ENCODE assay signal across 9 cellular contexts in the genomic region with DNA sequence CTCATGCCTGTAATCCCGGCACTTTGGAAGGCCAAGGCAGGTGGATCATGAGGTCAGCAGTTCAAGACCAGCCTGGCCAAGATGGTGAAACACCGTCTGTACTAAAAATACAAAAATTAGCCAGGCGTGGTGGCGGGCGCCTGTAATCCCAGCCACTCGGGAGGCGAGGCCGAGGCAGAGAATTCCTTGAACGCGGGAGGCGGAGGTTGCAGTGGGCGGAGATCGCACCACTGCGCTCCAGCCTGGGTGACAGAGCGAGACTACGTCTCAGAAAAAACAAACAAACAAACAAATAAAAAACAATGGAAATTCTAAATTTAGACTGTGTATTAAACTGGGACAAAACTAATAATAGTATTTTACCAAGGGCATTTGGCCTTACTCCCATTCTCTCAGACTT. TPM values are rescaled to one million over a fixed set of nuclear protein-coding genes. Genes with fewer than 3 reads are reported as not detected.
DNase-seq lines count a peak whose midpoint lies in the region; ATAC-seq, FAIRE-seq and TF ChIP-seq lines count a peak whose summit lies in the region.
"Not testable (repeated sequence)": the region's sequence is repeated elsewhere in the genome, so short reads cannot be mapped to it uniquely, and the experiment has no call there.
"Had no signal": no experiment of that assay in that cellular context is flagged by ENCODE, and none has a peak within 500 bp of the region (broad histone marks: within the 10 kb centered on the region; RNA-seq: fewer than 3 reads in every experiment).

No MANE protein-coding gene starts in this region.

- not testable (repeated sequence) for H2BK120ac ChIP-seq in H1 (replicated peaks; ENCODE audit: low read depth, low read length)

- not testable (repeated sequence) for H3K56ac ChIP-seq in H1 (replicated peaks; ENCODE audit: insufficient read length, low read depth, low read length)

- POLR2A ChIA-PET in A549 (lab: Yijun Ruan, JAX); H1 (lab: Charles Lee; ENCODE audit: partially characterized antibody): not testable (repeated sequence)

- not testable (repeated sequence) for H2BK5ac ChIP-seq in H1 (ENCODE audit: low read depth, low read length)

- 92% methylated on average over 16 of the region's 16 CpGs for WGBS in A549 (ENCODE audit: missing lambda C conversion rate)
- 36% methylated on average over 16 of the region's 16 CpGs; no CpG with 5 or more reads in 1 of the 2 experiments for WGBS in H1 (ENCODE audit: extremely low coverage in 1 of 2, insufficient coverage in 1 of 2, insufficient read length in 1 of 2, insufficient replicate concordance in 2 of 2, low coverage in 1 of 2, low lambda C conversion rate in 2 of 2, missing lambda C conversion rate in 1 of 2), 2 experiments

- not testable (repeated sequence) for H3K4ac ChIP-seq in H1 (replicated peaks; ENCODE audit: insufficient read length, low read depth, low read length)

- not testable (repeated sequence) for TF ChIP-seq CTCF in A549 (IDR thresholded peaks at IDR 0.05); H1 (IDR thresholded peaks at IDR 0.05; ENCODE audit: control extremely low read depth in 1 of 3, insufficient read depth in 1 of 3, low read depth in 1 of 3, low read length in 3 of 3); neural cell (IDR thresholded peaks at IDR 0.05; ENCODE audit: poor library complexity, severe bottlenecking)

- not testable (repeated sequence) for H3K9me3 ChIP-seq in A549; SK-N-MC (ENCODE audit: low read depth, low read length); H1 (ENCODE audit: insufficient read depth in 2 of 2, low read depth in 1 of 2, low read length in 1 of 2); iPS-18a (ENCODE audit: control insufficient read depth, low read depth, low read length); neural cell (ENCODE audit: low read length)

- H3K4me1 ChIP-seq in A549; H1 (replicated peaks in 1 of 4; ENCODE audit: control insufficient read depth in 3 of 4, insufficient read depth in 4 of 4, low read length in 3 of 4); iPS-18a (ENCODE audit: control insufficient read depth, low read depth, low read length): not testable (repeated sequence)

- not testable (repeated sequence) for FAIRE-seq in A549 (lab: Jason Lieb, UNC); H1 (lab: Jason Lieb, UNC)

- H3K27ac ChIP-seq in A549; SK-N-MC; H1 (ENCODE audit: low read depth, low read length); iPS-18a (ENCODE audit: low read length); neural cell (ENCODE audit: low read length): not testable (repeated sequence)

- not testable (repeated sequence) for H3K79me1 ChIP-seq in H1 (ENCODE audit: low read depth, low read length)

- H3K27me3 Mint-ChIP-seq in activated naive CD4-positive, alpha-beta T cell treated with anti-CD3 and anti-CD28 coated beads, Interleukin-2, amount 10 ng/mL, durations not matched to agents 7 days and 5 days, result peaks cover 52% of the 10 kb centered on the region

- H2AFZ ChIP-seq in H1 (ENCODE audit: low read length); neural cell (ENCODE audit: low read depth, low read length): not testable (repeated sequence)

- not testable (repeated sequence) for H3K14ac ChIP-seq in H1 (ENCODE audit: insufficient read length)

- not testable (repeated sequence) for H4K20me1 ChIP-seq in H1 (replicated peaks in 1 of 2; ENCODE audit: control insufficient read depth in 1 of 2, insufficient read depth in 2 of 2, low read length in 2 of 2); neural cell (ENCODE audit: insufficient read depth)

- not testable (repeated sequence) for TF ChIP-seq EP300 in A549 (IDR thresholded peaks at IDR 0.05); H1 (IDR thresholded peaks at IDR 0.05; ENCODE audit: borderline replicate concordance in 1 of 2, low read depth in 2 of 2, low read length in 2 of 2); neural cell (conservative IDR thresholded peaks at IDR 0.05; ENCODE audit: poor library complexity, severe bottlenecking)

- not testable (repeated sequence) for H3K18ac ChIP-seq in H1 (ENCODE audit: extremely low read depth, low read length)

- not testable (repeated sequence) for H3K27ac Mint-ChIP-seq in activated naive CD4-positive, alpha-beta T cell treated with anti-CD3 and anti-CD28 coated beads, Interleukin-2, amount 10 ng/mL, durations not matched to agents 7 days and 5 days; stimulated activated effector memory CD8-positive, alpha-beta T cell treated with anti-CD3 and anti-CD28 coated beads, Interleukin-12 subunit alpha, Interleukin-12 subunit beta, amount 100 ng/mL, for 72 hours

- H4K91ac ChIP-seq in H1 (replicated peaks; ENCODE audit: insufficient read length, low read length), result not testable (repeated sequence)

- TF ChIP-seq POLR2A in A549 (IDR thresholded peaks at IDR 0.05; ENCODE audit: low read length); H1 (IDR thresholded peaks at IDR 0.05; ENCODE audit: control extremely low read depth in 1 of 2, low read depth in 2 of 2, low read length in 2 of 2): not testable (repeated sequence)

- not testable (repeated sequence) for H3K23me2 ChIP-seq in H1 (ENCODE audit: low read depth, low read length)

- H3K4me3 ChIP-seq in A549, result not testable (repeated sequence)
- H3K4me3 ChIP-seq in H7 (ENCODE audit: insufficient read depth, low read depth, low read length) (peak overlapping the region; percentile 60), SK-N-MC (peak overlapping the region; percentile 54), H1 (ENCODE audit: extremely low read depth in 1 of 4, insufficient read depth in 2 of 4, low read depth in 3 of 4, low read length in 4 of 4) (peak overlapping the region; percentile 46 to 65 (median 61)), iPS-18a (ENCODE audit: low read length) (peak overlapping the region; percentile 74), neural cell (ENCODE audit: low read length) (peak overlapping the region; percentile 50)

- H3K9ac ChIP-seq in SK-N-MC (ENCODE audit: insufficient read length); H1 (replicated peaks in 1 of 4; ENCODE audit: extremely low read depth in 1 of 4, low read depth in 3 of 4, low read length in 3 of 4); iPS-18a (ENCODE audit: low read length); neural cell (ENCODE audit: low read length): not testable (repeated sequence)

- H3K23ac ChIP-seq in H1 (ENCODE audit: insufficient read length), result not testable (repeated sequence)

- not testable (repeated sequence) for H3K36me3 Mint-ChIP-seq in activated naive CD4-positive, alpha-beta T cell treated with anti-CD3 and anti-CD28 coated beads, Interleukin-2, amount 10 ng/mL, durations not matched to agents 7 days and 5 days; stimulated activated effector memory CD8-positive, alpha-beta T cell treated with anti-CD3 and anti-CD28 coated beads, Interleukin-12 subunit alpha, Interleukin-12 subunit beta, amount 100 ng/mL, for 72 hours

- not testable (repeated sequence) for H3F3A ChIP-seq in neural cell (ENCODE audit: insufficient read depth, low read length, poor library complexity, severe bottlenecking)

- not testable (repeated sequence) for DNase-seq in A549 (ENCODE audit: low read depth in 1 of 2, low spot score in 1 of 2); H7; SK-N-MC (ENCODE audit: low read depth, low spot score); activated naive CD4-positive, alpha-beta T cell treated with anti-CD3 and anti-CD28 coated beads, Interleukin-2, amount 10 ng/mL, durations not matched to agents 7 days and 5 days; H1 (ENCODE audit: low read depth in 1 of 2, low spot score in 2 of 2); stimulated activated effector memory CD8-positive, alpha-beta T cell treated with anti-CD3 and anti-CD28 coated beads, Interleukin-12 subunit alpha, Interleukin-12 subunit beta, amount 100 ng/mL, for 72 hours (ENCODE audit: low spot score in 2 of 2)

- H2AK5ac ChIP-seq in H1 (ENCODE audit: low read depth, low read length), result not testable (repeated sequence)

- peak overlapping the region; percentile 37 for H3K4me3 Mint-ChIP-seq in activated naive CD4-positive, alpha-beta T cell treated with anti-CD3 and anti-CD28 coated beads, Interleukin-2, amount 10 ng/mL, durations not matched to agents 7 days and 5 days
- H3K4me3 Mint-ChIP-seq in stimulated activated effector memory CD8-positive, alpha-beta T cell treated with anti-CD3 and anti-CD28 coated beads, Interleukin-12 subunit alpha, Interleukin-12 subunit beta, amount 100 ng/mL, for 72 hours, result peak overlapping the region; percentile 57

- H3K36me3 ChIP-seq in H7 (replicated peaks; ENCODE audit: control insufficient read depth, insufficient read depth, low read length); SK-N-MC (ENCODE audit: insufficient read depth, low read length); H1 (ENCODE audit: control insufficient read depth in 2 of 4, insufficient read depth in 4 of 4, low read length in 3 of 4); iPS-18a (ENCODE audit: control insufficient read depth, low read depth, low read length); neural cell (ENCODE audit: insufficient read depth, low read length): not testable (repeated sequence)

- peak overlapping the region; percentile 64 for H3K4me2 ChIP-seq in A549
- H3K4me2 ChIP-seq in H1 (ENCODE audit: insufficient read depth in 1 of 2, low read depth in 2 of 2, low read length in 2 of 2), result peak overlapping the region; percentile 56 to 66
- H3K4me2 ChIP-seq in neural cell (ENCODE audit: low read length), result not testable (repeated sequence)

- not testable (repeated sequence) for H3K9me2 ChIP-seq in neural cell (ENCODE audit: insufficient read depth, low read length)

- H4K8ac ChIP-seq in H1 (ENCODE audit: extremely low read depth, insufficient read depth, low read length), result not testable (repeated sequence)

- CTCF ChIA-PET in A549 (lab: Yijun Ruan, JAX); activated naive CD4-positive, alpha-beta T cell treated with anti-CD3 and anti-CD28 coated beads, Interleukin-2, amount 10 ng/mL, durations not matched to agents 7 days and 5 days (lab: Charles Lee); H1 (lab: Charles Lee; ENCODE audit: partially characterized antibody): not testable (repeated sequence)

- H2BK12ac ChIP-seq in H1 (ENCODE audit: low read depth, low read length), result not testable (repeated sequence)

- TF ChIP-seq RAD21 in A549 (conservative IDR thresholded peaks at IDR 0.05 in 1 of 2, IDR thresholded peaks at IDR 0.05 in 1 of 2); H1 (IDR thresholded peaks at IDR 0.05 in 1 of 2, conservative IDR thresholded peaks at IDR 0.05 in 1 of 2; ENCODE audit: low read depth in 2 of 2, low read length in 2 of 2); neural cell (conservative IDR thresholded peaks at IDR 0.05): not testable (repeated sequence)

- not testable (repeated sequence) for ATAC-seq in A549; stimulated activated effector memory CD8-positive, alpha-beta T cell treated with anti-CD3 and anti-CD28 coated beads, Interleukin-12 subunit alpha, Interleukin-12 subunit beta, amount 100 ng/mL, for 72 hours

- not testable (repeated sequence) for H3K4me1 Mint-ChIP-seq in activated naive CD4-positive, alpha-beta T cell treated with anti-CD3 and anti-CD28 coated beads, Interleukin-2, amount 10 ng/mL, durations not matched to agents 7 days and 5 days; stimulated activated effector memory CD8-positive, alpha-beta T cell treated with anti-CD3 and anti-CD28 coated beads, Interleukin-12 subunit alpha, Interleukin-12 subunit beta, amount 100 ng/mL, for 72 hours

- not testable (repeated sequence) for H3K79me2 ChIP-seq in H1 (ENCODE audit: control insufficient read depth in 1 of 2, insufficient read depth in 2 of 2, low read length in 2 of 2); neural cell (replicated peaks; ENCODE audit: insufficient read depth, low read length)

- not testable (repeated sequence) for H2BK20ac ChIP-seq in H1 (ENCODE audit: low read length)

- H3K27me3 ChIP-seq in H7 (ENCODE audit: control insufficient read depth, insufficient read depth, low read length); H1 (replicated peaks in 1 of 4; ENCODE audit: control insufficient read depth in 3 of 4, extremely low read depth in 1 of 4, insufficient read depth in 3 of 4, low read length in 3 of 4); iPS-18a (ENCODE audit: control insufficient read depth, insufficient read depth, low read length): not testable (repeated sequence)
- H3K27me3 ChIP-seq in neural cell (ENCODE audit: insufficient read depth, low read depth, low read length), result peaks cover 18% of the 10 kb centered on the region

- not testable (repeated sequence) for H4K5ac ChIP-seq in H1 (ENCODE audit: insufficient read length, low read depth, low read length)

- H2BK15ac ChIP-seq in H1 (ENCODE audit: low read length), result not testable (repeated sequence)

- not testable (repeated sequence) for H3K9me3 Mint-ChIP-seq in activated naive CD4-positive, alpha-beta T cell treated with anti-CD3 and anti-CD28 coated beads, Interleukin-2, amount 10 ng/mL, durations not matched to agents 7 days and 5 days; stimulated activated effector memory CD8-positive, alpha-beta T cell treated with anti-CD3 and anti-CD28 coated beads, Interleukin-12 subunit alpha, Interleukin-12 subunit beta, amount 100 ng/mL, for 72 hours

RNA-seq across cellular contexts. Expression of a gene that starts 14.3 kb away (rescaled TPM):
- polyA plus RNA-seq in A549 (2011; rRNA removed) (7.0 and 9.5 TPM in 2 replicates), A549 (2017; fragmentation: RNase III; extraction: RNeasy Plus Mini Kit Qiagen cat#74134 plus additional on column Dnase treatment) (7.4 to 7.6 TPM (median 7.4 TPM) in 3 replicates), H1 (2011; rRNA removed) (4.2 and 6.2 TPM in 2 replicates), neural cell (5.8 and 6.4 TPM in 2 replicates)
- 4.2 and 5.4 TPM in 2 replicates for polyA plus RNA-seq in A549 (2012; cell fraction: cytosol; rRNA removed)
- 9.0 and 9.6 TPM in 2 replicates for polyA plus RNA-seq in A549 (2012; cell fraction: nucleus; rRNA removed)
- polyA minus RNA-seq in A549 (2011; rRNA and poly(A)+ RNA removed), result 9.1 and 12.1 TPM in 2 replicates
- 6.9 TPM in 2 replicates for total RNA-seq in H7 (2014; rRNA removed; shearing (Covaris generic))
- total RNA-seq in H1 (2021; fragmentation: NEBNext Ultra II Directional; extraction: Animal tissue kit (Norgen Biotek cat#: 25700)), result 8.2 and 9.3 TPM in 2 replicates
- polyA plus RNA-seq in H1 (2011; cell fraction: cytosol; rRNA removed), result 4.1 TPM
- 9.7 TPM for polyA plus RNA-seq in H1 (2011; cell fraction: nucleus; rRNA removed)
- 4.9 to 7.1 TPM (median 6.2 TPM) in 4 replicates for polyA plus RNA-seq in H1 (2012, experiment 1 of 2)
- 4.4 TPM for polyA plus RNA-seq in H1 (2012, experiment 2 of 2)
- polyA plus RNA-seq in H1 (2013, experiment 1 of 2), result 5.9 TPM
- 5.7 TPM for polyA plus RNA-seq in H1 (2013, experiment 2 of 2)
- polyA minus RNA-seq in H1 (2011; rRNA and poly(A)+ RNA removed), result 4.6 and 7.8 TPM in 2 replicates
- polyA minus RNA-seq in H1 (2011; cell fraction: cytosol; rRNA and poly(A)+ RNA removed), result 4.4 TPM
- polyA minus RNA-seq in H1 (2011; cell fraction: nucleus; rRNA and poly(A)+ RNA removed), result 6.0 TPM
- polyA minus RNA-seq in neural cell, result 6.1 and 8.0 TPM in 2 replicates

RNA-seq across cellular contexts. Expression of a gene that starts 47.9 kb away (rescaled TPM):
- polyA plus RNA-seq in A549 (2011; rRNA removed) (not detected in 2 replicates), A549 (2017; fragmentation: RNase III; extraction: RNeasy Plus Mini Kit Qiagen cat#74134 plus additional on column Dnase treatment) (not detected in 3 replicates), H1 (2011; rRNA removed) (not detected in 2 replicates), neural cell (not detected in 2 replicates)
- not detected in 2 replicates for polyA plus RNA-seq in A549 (2012; cell fraction: cytosol; rRNA removed)
- not detected in 2 replicates for polyA plus RNA-seq in A549 (2012; cell fraction: nucleus; rRNA removed)
- polyA minus RNA-seq in A549 (2011; rRNA and poly(A)+ RNA removed), result 0.17 TPM in 1 of 2 replicates, not detected in the other
- not detected in 2 replicates for total RNA-seq in H7 (2014; rRNA removed; shearing (Covaris generic))
- total RNA-seq in H1 (2021; fragmentation: NEBNext Ultra II Directional; extraction: Animal tissue kit (Norgen Biotek cat#: 25700)), result not detected in 2 replicates
- polyA plus RNA-seq in H1 (2011; cell fraction: cytosol; rRNA removed), result not detected
- not detected for polyA plus RNA-seq in H1 (2011; cell fraction: nucleus; rRNA removed)
- not detected in 4 replicates for polyA plus RNA-seq in H1 (2012, experiment 1 of 2)
- not detected for polyA plus RNA-seq in H1 (2012, experiment 2 of 2)
- polyA plus RNA-seq in H1 (2013, experiment 1 of 2), result not detected
- not detected for polyA plus RNA-seq in H1 (2013, experiment 2 of 2)
- polyA minus RNA-seq in H1 (2011; rRNA and poly(A)+ RNA removed), result not detected in 2 replicates
- not detected for polyA minus RNA-seq in H1 (2011; cell fraction: cytosol; rRNA and poly(A)+ RNA removed)
- not detected for polyA minus RNA-seq in H1 (2011; cell fraction: nucleus; rRNA and poly(A)+ RNA removed)
- polyA minus RNA-seq in neural cell, result not detected in 2 replicates
- total RNA-seq: epithelial cell of proximal tubule had no signal
